8 cellular contexts compared by ENCODE assay signal in the genomic region with DNA sequence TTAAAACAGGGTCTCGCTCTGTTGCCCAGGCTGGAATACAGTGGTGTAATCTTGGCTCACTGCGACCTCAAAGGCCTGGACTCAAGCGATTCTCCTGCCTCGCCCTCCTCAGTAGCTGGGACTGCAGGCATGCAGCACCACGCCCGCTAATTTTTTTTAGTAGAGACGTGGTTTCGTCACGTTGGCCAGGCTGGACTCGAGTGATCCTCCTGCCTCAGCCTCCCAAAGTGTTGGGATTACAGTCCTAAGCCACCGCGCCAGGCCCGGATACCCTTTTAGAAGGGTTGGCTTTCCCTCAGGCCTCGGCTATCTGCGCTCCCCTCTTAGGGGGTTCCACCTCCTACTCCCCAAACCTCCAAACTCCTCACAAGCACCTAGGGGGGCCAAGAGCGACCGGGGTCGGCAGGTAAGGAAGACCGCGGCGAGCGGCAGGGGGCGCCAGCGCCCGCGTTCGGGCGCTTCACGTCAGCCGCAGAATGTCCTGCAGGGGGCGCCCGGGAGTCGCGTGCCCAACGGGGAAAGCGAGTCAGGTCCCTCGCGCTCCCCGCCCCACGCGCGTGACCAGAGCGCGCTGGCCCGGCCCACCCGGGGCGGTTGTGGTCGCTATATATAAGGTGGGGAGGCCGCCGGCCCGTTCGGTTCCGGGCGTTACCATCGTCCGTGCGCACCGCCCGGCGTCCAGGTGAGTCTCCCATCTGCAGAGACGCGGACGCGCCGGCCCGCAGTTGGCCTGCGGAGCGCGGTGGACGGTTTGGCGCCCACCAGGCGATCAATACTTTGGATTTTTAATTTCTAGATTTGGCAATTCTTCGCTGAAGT. TPM values are rescaled to one million over a fixed set of nuclear protein-coding genes. Genes with fewer than 3 reads are reported as not detected.
A peak's percentile ranks its signal among the peaks of the same experiment; 100 is the strongest.
DNase-seq lines count a peak whose midpoint lies in the region; ATAC-seq and TF ChIP-seq lines count a peak whose summit lies in the region.

No MANE protein-coding gene starts in this region.

- H3K9me3 ChIP-seq in osteoblast (ENCODE audit: low read depth, low read length) (no peaks in the 10 kb centered on the region), thymus (ENCODE audit: control insufficient read depth) (no peaks in the 10 kb centered on the region)

- H4K20me1 ChIP-seq in osteoblast (ENCODE audit: insufficient read depth, low read length): no peaks in the 10 kb centered on the region

- H3K27ac ChIP-seq in osteoblast (ENCODE audit: low read depth, low read length) (no peak overlapping the region), thymus (ENCODE audit: low read depth) (no peak overlapping the region)

- H3K4me3 ChIP-seq in GM12875 (ENCODE audit: low read depth, low read length): peak overlapping the region; percentile 53
- H3K4me3 ChIP-seq in osteoblast (ENCODE audit: insufficient read depth, low read length): peak overlapping the region; percentile 72
- peak overlapping the region; percentile 40 for H3K4me3 ChIP-seq in thymus (ENCODE audit: low read length)

- H3K4me2 ChIP-seq in osteoblast (ENCODE audit: insufficient read depth, low read length): peak overlapping the region; percentile 86

- no peaks in the 10 kb centered on the region for H3K36me3 ChIP-seq in osteoblast (ENCODE audit: insufficient read depth, low read length)
- no peaks in the 10 kb centered on the region for H3K36me3 ChIP-seq in thymus (ENCODE audit: control insufficient read depth, insufficient read depth)

- DNase-seq in OCI-M1 (lab: John Stamatoyannopoulos, UW) (peak; percentile 65), activated gamma-delta T cell treated with Interleukin-2 at 50 U/mL for 16 hours (peak; percentile 87), globus pallidus (ENCODE audit: low spot score) (peak; percentile 36), osteoblast (ENCODE audit: insufficient read length, low spot score, missing footprints) (peak; percentile 93)

- WGBS in thymus: 12% methylated on average over 73 of the region's 73 CpGs

- H3K4me1 ChIP-seq in osteoblast (ENCODE audit: insufficient read depth, low read length) (peaks cover 4% of the 10 kb centered on the region), thymus (ENCODE audit: control insufficient read depth, insufficient read depth, low read length) (no peaks in the 10 kb centered on the region)

- peak overlapping the region; percentile 75 for H2AFZ ChIP-seq in osteoblast (ENCODE audit: low read length)

- H3K79me2 ChIP-seq in osteoblast (ENCODE audit: insufficient read depth, low read length): no peaks in the 10 kb centered on the region

- TF ChIP-seq CTCF in GM12875 (IDR thresholded peaks at IDR 0.05; ENCODE audit: borderline replicate concordance, insufficient read depth, low read depth, low read length): peak; percentile 100
- peak; percentile 95 for TF ChIP-seq CTCF in osteoblast (IDR thresholded peaks at IDR 0.05; ENCODE audit: extremely low read depth, low read depth, low read length)

- peak; percentile 88 for ATAC-seq in HG02885 (IDR thresholded peaks at IDR 0.05; ENCODE audit: poor library complexity, unreplicated experiment)
- ATAC-seq in HG02571 (IDR thresholded peaks at IDR 0.05; ENCODE audit: unreplicated experiment): no peak

- H3K27me3 ChIP-seq in osteoblast (ENCODE audit: insufficient read depth, low read length) (peaks cover 4% of the 10 kb centered on the region), thymus (ENCODE audit: control insufficient read depth, insufficient read depth) (peaks cover 2% of the 10 kb centered on the region)

RNA-seq across cellular contexts. Expression of a gene that starts 51.8 kb away (rescaled TPM):
- total RNA-seq in osteoblast: 0.59 and 0.72 TPM in 2 replicates
- polyA plus RNA-seq in thymus: 19.3 TPM

Comparison
In these comparisons a context has a peak if more than half of its experiments do, and no peak if none do; other contexts are left out.
1. DNase-seq: peak in every context shown above with its lines; median percentile 93 in osteoblast; 87 in activated gamma-delta T cell treated with Interleukin-2 at 50 U/mL for 16 hours; 65 in OCI-M1; 36 in globus pallidus.